ENCODE assay signal across 1 cellular context in genomic region chr3:15052335-15053242, GRCh38.
TF ChIP-seq lines count a peak whose summit lies in the region.

No MANE protein-coding gene starts in this region.

TF ChIP-seq in WTC11, 78 proteins besides CTCF, POLR2A, EP300 and RAD21 (continued from another document):
- no peak for TF ChIP-seq PREB (CRISPR knock-in tag; IDR thresholded peaks at IDR 0.05; ENCODE audit: borderline replicate concordance)
- TF ChIP-seq TEAD1 (CRISPR knock-in tag; IDR thresholded peaks at IDR 0.05), result no peak
- no peak for TF ChIP-seq IRF2 (CRISPR knock-in tag; IDR thresholded peaks at IDR 0.05; ENCODE audit: borderline replicate concordance, low read depth)
- no peak for TF ChIP-seq NR3C1 (CRISPR knock-in tag; conservative IDR thresholded peaks at IDR 0.05; ENCODE audit: low read depth)
- TF ChIP-seq FOXJ3 (CRISPR knock-in tag; IDR thresholded peaks at IDR 0.05; ENCODE audit: borderline replicate concordance), result no peak
